In the genomic region with DNA sequence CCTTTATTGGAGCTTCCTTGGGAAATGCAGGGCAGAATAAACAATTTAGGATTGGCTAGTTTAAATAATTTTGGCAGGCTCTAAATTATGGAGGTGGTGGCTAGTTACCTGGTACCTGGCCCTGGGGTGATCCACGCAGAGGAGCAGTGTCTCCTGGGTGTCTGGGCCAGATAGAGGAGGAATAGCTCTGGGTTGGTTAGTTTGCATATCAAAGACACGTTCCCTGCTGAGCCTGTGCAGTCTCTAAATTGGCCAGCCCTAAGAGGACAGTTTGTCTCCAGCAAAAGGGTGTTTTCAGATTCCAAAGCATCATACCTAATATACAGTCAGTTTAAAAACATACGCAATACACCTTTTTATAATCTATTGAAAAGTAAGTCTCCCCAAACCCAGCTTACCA, we compare ENCODE assay signal across 31 cellular contexts.
"Had no signal": no experiment of that assay in that cellular context is flagged by ENCODE, and none has a peak within 500 bp of the region (broad histone marks: within the 10 kb centered on the region; RNA-seq: fewer than 3 reads in every experiment).

No MANE protein-coding gene starts in this region.

- H3K27me3 ChIP-seq: adrenal gland, body of pancreas, breast epithelium had no signal

- H3K9me3 Mint-ChIP-seq: activated CD4-positive, alpha-beta T cell treated with anti-CD3 and anti-CD28 coated beads, Interleukin-2, amount 10 ng/mL, durations not matched to agents 24 days and 14 days; activated naive CD4-positive, alpha-beta T cell treated with anti-CD3 and anti-CD28 coated beads for 36 hours; activated naive CD4-positive, alpha-beta T cell treated with anti-CD3 and anti-CD28 coated beads, Interleukin-2, amount 50 U/mL, for 72 hours; activated T-cell treated with anti-CD3 and anti-CD28 coated beads, Interleukin-2, amount 50 U/mL, for 24 hours; activated T-helper 2 cell treated with anti-CD3 and anti-CD28 coated beads, Interferon-gamma antibody, Interleukin-2, Interleukin-4, amounts not matched to agents 10 μg/mL and 5 μg/mL and 100 μg/mL, durations not matched to agents 14 hours and 24 hours and 36 hours had no signal

- H3K4me1 ChIP-seq: adrenal gland, body of pancreas, breast epithelium had no signal

- DNase-seq: activated CD4-positive, alpha-beta T cell treated with anti-CD3 and anti-CD28 coated beads, Interleukin-2, amount 10 ng/mL, durations not matched to agents 24 days and 14 days; activated CD4-positive, alpha-beta T cell treated with anti-CD3 and anti-CD28 coated beads, Interleukin-2, amount 50 U/mL, for 4 hours; activated CD8-positive, alpha-beta T cell treated with anti-CD3 and anti-CD28 coated beads, Interleukin-2, amount 10 ng/mL, durations not matched to agents 7 days and 5 days; activated gamma-delta T cell treated with Interleukin-2 at 50 U/mL for 16 hours; activated naive CD4-positive, alpha-beta T cell treated with anti-CD3 and anti-CD28 coated beads for 36 hours; activated T-cell treated with anti-CD3 and anti-CD28 coated beads, Interleukin-2, amount 50 U/mL, for 24 hours; adrenal gland; body of pancreas; MM.1S; MV-4-11; NCI-H1092; NCI-H1436 treated with DMSO at 0.1 percent for 48 hours; NCI-H1694 treated with DMSO at 0.1 percent for 48 hours; NCI-H2029; NCI-H345; NCI-H524 treated with DMSO at 0.1 percent for 48 hours; NCI-H748 treated with DMSO at 0.1 percent for 48 hours; NK-92 treated with Interleukin-12 subunit alpha and Interleukin-12 subunit beta, amount 100 ng/mL, for 24 hours; PC-9; SIG-M5; SW 1271; T-helper 1 cell; T1000; WERI-Rb-1 had no signal

- H3K4me3 ChIP-seq: adrenal gland, body of pancreas, breast epithelium, PC-9 had no signal

- ATAC-seq: activated CD8-positive, alpha-beta T cell treated with anti-CD3 and anti-CD28 coated beads, Interleukin-2, amount 10 ng/mL, durations not matched to agents 7 days and 5 days; activated naive CD4-positive, alpha-beta T cell treated with anti-CD3 and anti-CD28 coated beads, Interleukin-2, amount 50 U/mL, for 72 hours; body of pancreas; Right ventricle myocardium inferior; SK-N-SH treated with all-trans-retinoic acid at 6 μM for 48 hours had no signal

- H3K4me3 Mint-ChIP-seq: activated CD4-positive, alpha-beta T cell treated with anti-CD3 and anti-CD28 coated beads, Interleukin-2, amount 10 ng/mL, durations not matched to agents 24 days and 14 days; activated CD8-positive, alpha-beta T cell treated with anti-CD3 and anti-CD28 coated beads, Interleukin-2, amount 10 ng/mL, durations not matched to agents 7 days and 5 days; activated naive CD4-positive, alpha-beta T cell treated with anti-CD3 and anti-CD28 coated beads for 36 hours; activated T-cell treated with anti-CD3 and anti-CD28 coated beads, Interleukin-2, amount 50 U/mL, for 24 hours had no signal

- H3K36me3 ChIP-seq: breast epithelium had no signal

- H3K27me3 Mint-ChIP-seq: activated CD4-positive, alpha-beta T cell treated with anti-CD3 and anti-CD28 coated beads, Interleukin-2, amount 10 ng/mL, durations not matched to agents 24 days and 14 days had no signal

- H3K9me3 ChIP-seq: adrenal gland, body of pancreas, breast epithelium had no signal

- H3K27ac ChIP-seq: adrenal gland, body of pancreas, breast epithelium, KMS-11, PC-9, RWPE1, WERI-Rb-1 had no signal

- H3K27ac Mint-ChIP-seq: activated CD4-positive, alpha-beta T cell treated with anti-CD3 and anti-CD28 coated beads, Interleukin-2, amount 10 ng/mL, durations not matched to agents 24 days and 14 days; activated CD8-positive, alpha-beta T cell treated with anti-CD3 and anti-CD28 coated beads, Interleukin-2, amount 10 ng/mL, durations not matched to agents 7 days and 5 days; activated naive CD4-positive, alpha-beta T cell treated with anti-CD3 and anti-CD28 coated beads for 36 hours; activated naive CD4-positive, alpha-beta T cell treated with anti-CD3 and anti-CD28 coated beads, Interleukin-2, amount 50 U/mL, for 72 hours; activated T-cell treated with anti-CD3 and anti-CD28 coated beads, Interleukin-2, amount 50 U/mL, for 24 hours; activated T-helper 2 cell treated with anti-CD3 and anti-CD28 coated beads, Interferon-gamma antibody, Interleukin-2, Interleukin-4, amounts not matched to agents 10 μg/mL and 5 μg/mL and 100 μg/mL, durations not matched to agents 14 hours and 24 hours and 36 hours had no signal

- H3K36me3 Mint-ChIP-seq: activated naive CD4-positive, alpha-beta T cell treated with anti-CD3 and anti-CD28 coated beads, Interleukin-2, amount 50 U/mL, for 72 hours had no signal
